Comparison of ENCODE assay signal across 17 cellular contexts in the genomic region with DNA sequence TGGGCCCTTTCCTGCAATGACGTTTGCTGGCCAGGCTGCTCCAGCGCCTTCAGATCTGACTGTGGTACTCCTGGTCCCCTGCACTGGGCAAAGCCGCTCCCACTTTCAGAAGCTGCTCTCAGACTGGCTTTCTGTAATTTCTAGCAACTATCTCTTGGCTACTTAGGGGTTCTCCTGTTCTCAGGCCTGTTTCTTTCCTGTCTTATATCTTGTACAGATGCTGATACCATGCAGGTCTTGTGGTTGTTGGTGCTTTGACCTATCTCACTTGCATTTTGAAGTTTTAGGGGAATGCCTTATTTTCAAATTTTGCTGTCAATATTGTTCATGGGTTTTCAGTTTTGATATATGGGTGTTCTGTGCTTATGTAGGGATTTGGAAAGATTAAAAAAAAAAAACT.
A peak's percentile ranks its signal among the peaks of the same experiment; 100 is the strongest.
DNase-seq lines count a peak whose midpoint lies in the region; ATAC-seq and TF ChIP-seq lines count a peak whose summit lies in the region.
"Had no signal": no experiment of that assay in that cellular context is flagged by ENCODE, and none has a peak within 500 bp of the region (broad histone marks: within the 10 kb centered on the region; RNA-seq: fewer than 3 reads in every experiment).

No MANE protein-coding gene starts in this region.

- peak overlapping the region; percentile 18 for H3K4me3 Mint-ChIP-seq in osteocyte (ENCODE audit: unreplicated experiment)
- H3K4me3 Mint-ChIP-seq: CD4-positive, CD25-positive, alpha-beta regulatory T cell; H9 had no signal

- H3K36me3 Mint-ChIP-seq in osteocyte (ENCODE audit: unreplicated experiment) = no peaks in the 10 kb centered on the region
- H3K36me3 Mint-ChIP-seq: CD4-positive, CD25-positive, alpha-beta regulatory T cell had no signal

- ATAC-seq in GM18868 (IDR thresholded peaks at IDR 0.05; ENCODE audit: unreplicated experiment) = peak; percentile 74
- peak; percentile 65 for ATAC-seq in GM21529 (IDR thresholded peaks at IDR 0.05; ENCODE audit: unreplicated experiment)
- peak; percentile 62 for ATAC-seq in HG03045 (IDR thresholded peaks at IDR 0.05; ENCODE audit: unreplicated experiment)
- no peak for ATAC-seq in GM19452 (IDR thresholded peaks at IDR 0.05; ENCODE audit: unreplicated experiment)
- ATAC-seq: HepG2, Panc1, Right ventricle myocardium inferior had no signal

- peaks cover 19% of the 10 kb centered on the region for H3K4me1 Mint-ChIP-seq in osteocyte (ENCODE audit: unreplicated experiment)
- H3K4me1 Mint-ChIP-seq: CD4-positive, CD25-positive, alpha-beta regulatory T cell had no signal

- no peaks in the 10 kb centered on the region for H3K27me3 Mint-ChIP-seq in osteocyte (ENCODE audit: unreplicated experiment)

- DNase-seq in osteocyte (ENCODE audit: extremely low spot score, unreplicated experiment) (no peak), NCI-H2081 (lab: John Stamatoyannopoulos, UW) (no peak), GM20000 (ENCODE audit: low spot score) (no peak)
- DNase-seq: CD4-positive, CD25-positive, alpha-beta regulatory T cell; H9; NCI-H1048; NCI-H1436 treated with DMSO at 0.1 percent for 48 hours; NCI-H2029 treated with DMSO at 0.1 percent for 48 hours; NCI-H510A treated with DMSO at 0.1 percent for 48 hours; NCI-H82 had no signal

- no peak for TF ChIP-seq CTCF in osteocyte (IDR thresholded peaks at IDR 0.05)
- no peak for TF ChIP-seq CTCF in GM20000 (IDR thresholded peaks at IDR 0.05; ENCODE audit: extremely low read depth, missing control alignments)

- H3K9me3 Mint-ChIP-seq in osteocyte (ENCODE audit: unreplicated experiment) = peaks cover 4% of the 10 kb centered on the region
- H3K9me3 Mint-ChIP-seq: CD4-positive, CD25-positive, alpha-beta regulatory T cell had no signal

- H3K27ac Mint-ChIP-seq in osteocyte (ENCODE audit: unreplicated experiment) = no peak overlapping the region
